ENCODE assay signal across 13 cellular contexts in genomic region chr15:42371125-42371524, GRCh38. TPM values are rescaled to one million over a fixed set of nuclear protein-coding genes. Genes with fewer than 3 reads are reported as not detected.
DNase-seq lines count a peak whose midpoint lies in the region; ATAC-seq lines count a peak whose summit lies in the region.
"Had no signal": no experiment of that assay in that cellular context is flagged by ENCODE, and none has a peak within 500 bp of the region (broad histone marks: within the 10 kb centered on the region; RNA-seq: fewer than 3 reads in every experiment).

No MANE protein-coding gene starts in this region.

- H3K27ac Mint-ChIP-seq in activated T-cell treated with anti-CD3 and anti-CD28 coated beads, Interleukin-2, amount 50 U/mL, for 24 hours, result no peak overlapping the region
- H3K27ac Mint-ChIP-seq: T-helper 2 cell treated with Interferon-gamma antibody and Interleukin-4, amounts not matched to agents 5 μg/mL and 100 μg/mL, for 36 hours had no signal

- no peak overlapping the region for H3K4me3 Mint-ChIP-seq in activated T-cell treated with anti-CD3 and anti-CD28 coated beads, Interleukin-2, amount 50 U/mL, for 24 hours
- H3K4me3 Mint-ChIP-seq: T-helper 2 cell treated with Interferon-gamma antibody and Interleukin-4, amounts not matched to agents 5 μg/mL and 100 μg/mL, for 36 hours had no signal

- H3K4me3 ChIP-seq in Jurkat, Clone E6-1 (ENCODE audit: low read length), result no peak overlapping the region
- H3K4me3 ChIP-seq: BLaER1, body of pancreas, right lobe of liver, transverse colon had no signal

- H3K4me1 Mint-ChIP-seq in activated T-cell treated with anti-CD3 and anti-CD28 coated beads, Interleukin-2, amount 50 U/mL, for 24 hours (ENCODE audit: low read depth), result no peaks in the 10 kb centered on the region

- H3K9me3 Mint-ChIP-seq in activated T-cell treated with anti-CD3 and anti-CD28 coated beads, Interleukin-2, amount 50 U/mL, for 24 hours, result no peaks in the 10 kb centered on the region
- H3K9me3 Mint-ChIP-seq: T-helper 2 cell treated with Interferon-gamma antibody and Interleukin-4, amounts not matched to agents 5 μg/mL and 100 μg/mL, for 36 hours had no signal

- DNase-seq in SKM-1 treated with dmso at 0.1 percent for 144 hours (lab: John Stamatoyannopoulos, UW; ENCODE audit: unreplicated experiment), result peak; percentile 25
- DNase-seq in SKM-1 (lab: John Stamatoyannopoulos, UW; ENCODE audit: unreplicated experiment), result no peak
- peak; percentile 28 for DNase-seq in Jurkat, Clone E6-1 (ENCODE audit: low read depth, low spot score)
- DNase-seq in SW480 (ENCODE audit: low spot score), result peak; percentile 5
- peak; percentile 9 for DNase-seq in iPS-NIHi7 (ENCODE audit: extremely low spot score)
- no peak for DNase-seq in activated T-cell treated with anti-CD3 and anti-CD28 coated beads, Interleukin-2, amount 50 U/mL, for 24 hours
- DNase-seq: body of pancreas, right lobe of liver, transverse colon had no signal

- ATAC-seq in HG03039 (IDR thresholded peaks at IDR 0.05; ENCODE audit: unreplicated experiment) (no peak), HG02884 (IDR thresholded peaks at IDR 0.05; ENCODE audit: unreplicated experiment) (no peak)
- ATAC-seq: body of pancreas had no signal

- H3K27me3 Mint-ChIP-seq in activated T-cell treated with anti-CD3 and anti-CD28 coated beads, Interleukin-2, amount 50 U/mL, for 24 hours, result no peaks in the 10 kb centered on the region

- no peaks in the 10 kb centered on the region for H3K36me3 Mint-ChIP-seq in activated T-cell treated with anti-CD3 and anti-CD28 coated beads, Interleukin-2, amount 50 U/mL, for 24 hours (ENCODE audit: low read depth)

RNA-seq across cellular contexts. Expression of gene CAPN3, which starts 11.8 kb away (rescaled TPM):
- 0.96 TPM for polyA plus RNA-seq in Jurkat, Clone E6-1 (2012; ENCODE audit: insufficient read depth, insufficient read length)

Comparison
In these comparisons a context has a peak if more than half of its experiments do, and no peak if none do; other contexts are left out.
1. DNase-seq: peak in SKM-1 treated with dmso at 0.1 percent for 144 hours (single experiment), Jurkat, Clone E6-1 (single experiment), SW480 (single experiment) and iPS-NIHi7 (single experiment); none in SKM-1 (single experiment) and activated T-cell treated with anti-CD3 and anti-CD28 coated beads, Interleukin-2, amount 50 U/mL, for 24 hours (single experiment).